In the genomic region with DNA sequence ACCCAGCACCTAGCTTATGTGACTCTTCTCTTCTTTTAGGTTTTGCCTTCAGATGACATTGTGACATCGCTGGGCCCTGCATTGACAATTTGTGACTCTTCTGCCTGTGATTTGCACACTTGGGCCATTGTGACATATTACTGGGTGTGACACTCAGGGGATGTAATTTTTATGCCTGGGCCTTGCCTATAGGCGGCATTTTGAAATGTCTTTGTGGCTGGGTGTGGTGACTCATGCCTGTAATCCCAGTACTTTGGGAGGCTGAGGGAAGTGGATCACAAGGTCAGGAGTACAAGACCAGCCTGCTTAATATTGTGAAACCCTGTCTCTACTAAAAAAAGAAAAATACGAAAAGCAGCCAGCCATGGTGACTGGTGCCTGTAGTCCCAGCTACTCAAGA, we compare ENCODE assay signal across 20 cellular contexts. TPM values are rescaled to one million over a fixed set of nuclear protein-coding genes. Genes with fewer than 3 reads are reported as not detected.
DNase-seq lines count a peak whose midpoint lies in the region; ATAC-seq and TF ChIP-seq lines count a peak whose summit lies in the region.
"Had no signal": no experiment of that assay in that cellular context is flagged by ENCODE, and none has a peak within 500 bp of the region (broad histone marks: within the 10 kb centered on the region; RNA-seq: fewer than 3 reads in every experiment).

No MANE protein-coding gene starts in this region.

- H3K27me3 ChIP-seq in upper lobe of right lung: no peaks in the 10 kb centered on the region
- H3K27me3 ChIP-seq: dorsolateral prefrontal cortex, esophagus muscularis mucosa, heart left ventricle, MG63 had no signal

- H3K27ac ChIP-seq in upper lobe of right lung: no peak overlapping the region
- H3K27ac ChIP-seq: dorsolateral prefrontal cortex, esophagus muscularis mucosa, heart left ventricle, WERI-Rb-1 had no signal

- POLR2A ChIA-PET in HEK293T (lab: Yijun Ruan, JAX): no interaction called here

- TF ChIP-seq CTCF in retinal pigment epithelial cell (conservative IDR thresholded peaks at IDR 0.05; ENCODE audit: low read depth, low read length) (no peak), upper lobe of right lung (IDR thresholded peaks at IDR 0.05) (no peak)

- no peaks in the 10 kb centered on the region for H3K4me1 ChIP-seq in upper lobe of right lung
- H3K4me1 ChIP-seq: esophagus muscularis mucosa, heart left ventricle had no signal

- ATAC-seq in esophagus mucosa (peak; percentile 87), upper lobe of right lung (no peak)
- ATAC-seq: activated T-cell treated with anti-CD3 and anti-CD28 coated beads, Interleukin-2, amount 50 U/mL, for 4 hours; GM12878; heart left ventricle; natural killer cell; T-cell had no signal

- CTCF ChIA-PET in HEK293T (lab: Yijun Ruan, JAX): no interaction called here

- intact Hi-C loops in cardiac septum (cut with DNase I): no loop called here
- intact Hi-C loops in upper lobe of right lung (cut with DNase I): no loop called here

- no peaks in the 10 kb centered on the region for H3K9me3 ChIP-seq in upper lobe of right lung
- H3K9me3 ChIP-seq: esophagus muscularis mucosa, heart left ventricle, MG63 had no signal

- H3K36me3 ChIP-seq in upper lobe of right lung: peaks cover 5% of the 10 kb centered on the region
- H3K36me3 ChIP-seq: esophagus muscularis mucosa, heart left ventricle, MG63, WERI-Rb-1 had no signal

- H3K4me3 ChIP-seq in retinal pigment epithelial cell (ENCODE audit: low read length) (no peak overlapping the region), upper lobe of right lung (no peak overlapping the region)
- H3K4me3 ChIP-seq: dorsolateral prefrontal cortex, esophagus muscularis mucosa, GM12878, heart left ventricle, MG63 had no signal

- peak; percentile 19 for DNase-seq in HS-27A (ENCODE audit: low read depth)
- peak; percentile 36 for DNase-seq in RKO (ENCODE audit: low spot score)
- DNase-seq in retinal pigment epithelial cell (ENCODE audit: low read depth): peak; percentile 65
- no peak for DNase-seq in NCI-H146 (lab: John Stamatoyannopoulos, UW)
- DNase-seq in cardiac septum (ENCODE audit: low spot score): no peak
- no peak for DNase-seq in HEK293T (ENCODE audit: extremely low spot score)
- no peak for DNase-seq in upper lobe of right lung
- DNase-seq: activated CD4-positive, alpha-beta memory T cell treated with anti-CD3 and anti-CD28 coated beads for 36 hours; activated T-cell treated with anti-CD3 and anti-CD28 coated beads, Interleukin-2, amount 50 U/mL, for 4 hours; dorsolateral prefrontal cortex; GDM1; heart left ventricle; MG63; natural killer cell; NCI-H1930; T-cell; WERI-Rb-1 had no signal

TF ChIP-seq in HEK293T, 16 proteins besides CTCF, POLR2A, EP300 and RAD21:
- TF ChIP-seq FOXA1 (IDR thresholded peaks at IDR 0.05) (no peak), TARDBP (IDR thresholded peaks at IDR 0.05) (no peak), FOXM1 (IDR thresholded peaks at IDR 0.05; ENCODE audit: borderline replicate concordance) (no peak), ELF4 (IDR thresholded peaks at IDR 0.05) (no peak), SP1 (IDR thresholded peaks at IDR 0.05) (no peak), ZNF384 (IDR thresholded peaks at IDR 0.05) (no peak), L3MBTL2 (conservative IDR thresholded peaks at IDR 0.05) (no peak), CTBP1 (IDR thresholded peaks at IDR 0.05; ENCODE audit: borderline replicate concordance) (no peak), FOXK2 (IDR thresholded peaks at IDR 0.05) (no peak), NFRKB (IDR thresholded peaks at IDR 0.05) (no peak), LEF1 (IDR thresholded peaks at IDR 0.05; ENCODE audit: borderline replicate concordance) (no peak), SUZ12 (IDR thresholded peaks at IDR 0.05) (no peak), BHLHE40 (IDR thresholded peaks at IDR 0.05; ENCODE audit: borderline replicate concordance) (no peak), ARNT (IDR thresholded peaks at IDR 0.05) (no peak), HDGF (IDR thresholded peaks at IDR 0.05; ENCODE audit: borderline replicate concordance) (no peak)
- TF ChIP-seq, protein P1, sequence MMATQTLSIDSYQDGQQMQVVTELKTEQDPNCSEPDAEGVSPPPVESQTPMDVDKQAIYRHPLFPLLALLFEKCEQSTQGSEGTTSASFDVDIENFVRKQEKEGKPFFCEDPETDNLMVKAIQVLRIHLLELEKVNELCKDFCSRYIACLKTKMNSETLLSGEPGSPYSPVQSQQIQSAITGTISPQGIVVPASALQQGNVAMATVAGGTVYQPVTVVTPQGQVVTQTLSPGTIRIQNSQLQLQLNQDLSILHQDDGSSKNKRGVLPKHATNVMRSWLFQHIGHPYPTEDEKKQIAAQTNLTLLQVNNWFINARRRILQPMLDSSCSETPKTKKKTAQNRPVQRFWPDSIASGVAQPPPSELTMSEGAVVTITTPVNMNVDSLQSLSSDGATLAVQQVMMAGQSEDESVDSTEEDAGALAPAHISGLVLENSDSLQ (IDR thresholded peaks at IDR 0.05): no peak

RNA-seq across cellular contexts. Expression of a gene that starts 28.4 kb away (rescaled TPM):
- 1.5 TPM for total RNA-seq in esophagus mucosa
- 0.38 TPM for total RNA-seq in cardiac septum
- total RNA-seq in upper lobe of right lung: 1.9 TPM

Comparison
In these comparisons a context has a peak if more than half of its experiments do, and no peak if none do; other contexts are left out.
1. DNase-seq: peak in HS-27A (single experiment), RKO (single experiment) and retinal pigment epithelial cell (single experiment); none in NCI-H146 (single experiment), cardiac septum (single experiment), HEK293T (single experiment) and upper lobe of right lung (single experiment).